9 cellular contexts compared by ENCODE assay signal in the genomic region with DNA sequence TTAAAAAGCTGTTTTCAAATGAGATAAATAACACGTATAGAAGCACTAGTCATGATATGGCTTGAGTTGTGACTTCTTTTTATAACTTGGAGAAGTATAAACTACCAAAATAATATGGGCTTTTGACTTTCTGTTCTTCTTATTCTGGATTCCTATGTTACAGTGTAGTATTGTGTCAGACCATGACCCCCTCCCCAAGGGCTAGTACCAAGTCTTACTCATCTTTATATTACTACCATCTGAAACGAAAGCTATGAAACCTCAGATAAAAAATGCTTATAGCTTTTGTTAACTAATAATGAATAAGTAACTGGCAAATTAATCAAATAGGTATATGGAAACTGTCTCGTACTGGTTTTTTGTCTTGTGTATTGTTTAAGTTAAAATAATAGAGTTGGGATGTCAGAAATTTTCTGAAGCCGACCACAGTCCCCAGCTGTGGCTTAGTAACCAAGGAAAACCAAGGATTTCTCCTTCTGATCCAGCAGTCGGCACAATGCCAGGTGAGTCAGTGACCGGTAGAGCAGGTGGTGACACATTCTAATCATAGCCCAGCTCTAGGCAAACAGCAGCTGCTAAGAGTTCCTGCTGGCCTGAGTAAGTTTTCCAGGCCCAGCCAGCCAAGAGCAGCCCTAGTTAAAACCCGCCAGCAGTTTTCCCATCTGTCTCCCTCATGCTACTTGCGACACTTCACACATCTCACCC.
DNase-seq lines count a peak whose midpoint lies in the region; ATAC-seq and TF ChIP-seq lines count a peak whose summit lies in the region.
"Had no signal": no experiment of that assay in that cellular context is flagged by ENCODE, and none has a peak within 500 bp of the region (broad histone marks: within the 10 kb centered on the region; RNA-seq: fewer than 3 reads in every experiment).

No MANE protein-coding gene starts in this region.

- ATAC-seq in GM21423 (IDR thresholded peaks at IDR 0.05; ENCODE audit: unreplicated experiment), result no peak

- H3K4me3 ChIP-seq in coronary artery, result no peak overlapping the region

- no peak for TF ChIP-seq CTCF in coronary artery (IDR thresholded peaks at IDR 0.05)
- no peak for TF ChIP-seq CTCF in GM10248 (IDR thresholded peaks at IDR 0.05; ENCODE audit: control extremely low read depth, extremely low read depth, low read depth, missing control alignments)

- POLR2A ChIA-PET in GM10248 (lab: Yijun Ruan, JAX), result no interaction called here

- peak overlapping the region; percentile 19 to 85 for H3K27ac ChIP-seq in coronary artery
- H3K27ac ChIP-seq: parathyroid adenoma had no signal

- CTCF ChIA-PET in GM10248 (lab: Yijun Ruan, JAX), result no interaction called here

- DNase-seq in EL (peak; percentile 79), NCI-H345 treated with DMSO at 0.1 percent for 48 hours (lab: John Stamatoyannopoulos, UW; ENCODE audit: unreplicated experiment) (peak; percentile 26), coronary artery (ENCODE audit: low spot score) (peak; percentile 86), non-pigmented ciliary epithelial cell (ENCODE audit: low read depth) (peak; percentile 70), GM10248 (ENCODE audit: extremely low spot score) (no peak), NCI-H187 (lab: John Stamatoyannopoulos, UW) (no peak)
- DNase-seq in stimulated activated CD4-positive, alpha-beta T cell treated with anti-CD3 and anti-CD28 coated beads, Interleukin-2, amount 100 ng/mL, for 24 hours, result no peak

Comparison
In these comparisons a context has a peak if more than half of its experiments do, and no peak if none do; other contexts are left out.
1. DNase-seq: peak in EL (single experiment), NCI-H345 treated with DMSO at 0.1 percent for 48 hours (single experiment), coronary artery (single experiment) and non-pigmented ciliary epithelial cell (single experiment); none in GM10248 (single experiment), NCI-H187 (0 of 2) and stimulated activated CD4-positive, alpha-beta T cell treated with anti-CD3 and anti-CD28 coated beads, Interleukin-2, amount 100 ng/mL, for 24 hours (0 of 2).